In the genomic region with DNA sequence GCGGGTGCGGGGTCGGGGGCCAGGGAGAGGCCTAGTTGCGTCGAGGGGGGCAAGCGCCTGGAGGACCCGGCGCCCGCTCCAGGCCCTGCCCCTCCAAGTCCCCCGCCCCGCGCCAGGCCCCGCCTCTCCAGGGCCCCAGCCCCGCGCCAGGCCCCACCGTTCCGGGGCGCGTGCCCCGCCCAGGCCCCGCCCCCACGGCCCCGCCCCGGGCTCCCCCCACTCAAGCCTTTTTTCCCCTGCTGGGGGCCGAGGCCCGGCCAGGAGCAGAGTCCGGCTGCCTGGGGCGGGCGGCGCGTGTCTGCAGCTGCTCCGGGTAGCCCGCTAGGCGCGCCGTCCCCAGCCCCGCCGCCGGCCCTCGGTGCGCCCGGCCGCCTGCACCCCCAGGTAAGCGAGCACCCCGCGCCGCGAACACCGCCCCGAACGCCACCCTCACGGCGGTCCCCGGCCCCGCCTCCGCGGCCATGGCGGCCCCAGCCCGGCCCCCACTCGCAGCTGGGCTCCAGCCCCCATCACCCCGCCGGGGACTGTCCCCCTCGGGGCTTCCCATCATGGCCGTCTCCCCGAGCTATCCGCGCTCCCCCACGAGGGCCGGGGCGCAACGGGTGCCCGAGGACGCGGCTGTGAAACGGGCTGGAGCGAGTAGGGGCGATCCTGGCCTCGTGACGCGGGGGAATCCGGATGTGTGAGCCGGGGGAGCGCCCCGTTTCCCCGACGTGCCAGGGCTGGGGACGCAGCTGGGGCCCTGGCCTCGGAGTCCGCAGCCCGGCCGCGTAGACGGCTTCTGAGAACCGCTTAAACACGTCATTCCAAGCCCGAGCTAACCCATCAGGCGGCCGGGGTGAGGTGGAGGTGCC, we compare ENCODE assay signal across 1 cellular context.
TF ChIP-seq lines count a peak whose summit lies in the region.

A gene with protein sequence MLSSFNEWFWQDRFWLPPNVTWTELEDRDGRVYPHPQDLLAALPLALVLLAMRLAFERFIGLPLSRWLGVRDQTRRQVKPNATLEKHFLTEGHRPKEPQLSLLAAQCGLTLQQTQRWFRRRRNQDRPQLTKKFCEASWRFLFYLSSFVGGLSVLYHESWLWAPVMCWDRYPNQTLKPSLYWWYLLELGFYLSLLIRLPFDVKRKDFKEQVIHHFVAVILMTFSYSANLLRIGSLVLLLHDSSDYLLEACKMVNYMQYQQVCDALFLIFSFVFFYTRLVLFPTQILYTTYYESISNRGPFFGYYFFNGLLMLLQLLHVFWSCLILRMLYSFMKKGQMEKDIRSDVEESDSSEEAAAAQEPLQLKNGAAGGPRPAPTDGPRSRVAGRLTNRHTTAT (plus strand): TSS at position 260 of the 854 bp plus-strand sequence. CDS start 41,707 bp downstream, outside the sequence.

TF ChIP-seq in HepG2, 621 proteins besides CTCF, POLR2A, EP300 and RAD21 (continued from another document and continues in another):
- TF ChIP-seq, protein P1, sequence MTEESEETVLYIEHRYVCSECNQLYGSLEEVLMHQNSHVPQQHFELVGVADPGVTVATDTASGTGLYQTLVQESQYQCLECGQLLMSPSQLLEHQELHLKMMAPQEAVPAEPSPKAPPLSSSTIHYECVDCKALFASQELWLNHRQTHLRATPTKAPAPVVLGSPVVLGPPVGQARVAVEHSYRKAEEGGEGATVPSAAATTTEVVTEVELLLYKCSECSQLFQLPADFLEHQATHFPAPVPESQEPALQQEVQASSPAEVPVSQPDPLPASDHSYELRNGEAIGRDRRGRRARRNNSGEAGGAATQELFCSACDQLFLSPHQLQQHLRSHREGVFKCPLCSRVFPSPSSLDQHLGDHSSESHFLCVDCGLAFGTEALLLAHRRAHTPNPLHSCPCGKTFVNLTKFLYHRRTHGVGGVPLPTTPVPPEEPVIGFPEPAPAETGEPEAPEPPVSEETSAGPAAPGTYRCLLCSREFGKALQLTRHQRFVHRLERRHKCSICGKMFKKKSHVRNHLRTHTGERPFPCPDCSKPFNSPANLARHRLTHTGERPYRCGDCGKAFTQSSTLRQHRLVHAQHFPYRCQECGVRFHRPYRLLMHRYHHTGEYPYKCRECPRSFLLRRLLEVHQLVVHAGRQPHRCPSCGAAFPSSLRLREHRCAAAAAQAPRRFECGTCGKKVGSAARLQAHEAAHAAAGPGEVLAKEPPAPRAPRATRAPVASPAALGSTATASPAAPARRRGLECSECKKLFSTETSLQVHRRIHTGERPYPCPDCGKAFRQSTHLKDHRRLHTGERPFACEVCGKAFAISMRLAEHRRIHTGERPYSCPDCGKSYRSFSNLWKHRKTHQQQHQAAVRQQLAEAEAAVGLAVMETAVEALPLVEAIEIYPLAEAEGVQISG (CRISPR knock-in tag; IDR thresholded peaks at IDR 0.05) = 0 out of 2 replicates have a peak, but pooled peaks have one; percentile 36
- no peak for TF ChIP-seq GABPA (IDR thresholded peaks at IDR 0.05; ENCODE audit: low read depth, low read length)
- no peak for TF ChIP-seq GABPA (CRISPR knock-in tag; IDR thresholded peaks at IDR 0.05; ENCODE audit: low read depth)
- TF ChIP-seq TRIM24 (CRISPR knock-in tag; IDR thresholded peaks at IDR 0.05) = no peak
- TF ChIP-seq RCOR2 (CRISPR knock-in tag; IDR thresholded peaks at IDR 0.05) = no peak
- TF ChIP-seq ZNF274 (CRISPR knock-in tag; IDR thresholded peaks at IDR 0.05) = peak; percentile 63; the same call in 1 of the 2 replicates
- no peak for TF ChIP-seq FOSL1 (CRISPR knock-in tag; IDR thresholded peaks at IDR 0.05; ENCODE audit: borderline replicate concordance)
- TF ChIP-seq, protein P2, sequence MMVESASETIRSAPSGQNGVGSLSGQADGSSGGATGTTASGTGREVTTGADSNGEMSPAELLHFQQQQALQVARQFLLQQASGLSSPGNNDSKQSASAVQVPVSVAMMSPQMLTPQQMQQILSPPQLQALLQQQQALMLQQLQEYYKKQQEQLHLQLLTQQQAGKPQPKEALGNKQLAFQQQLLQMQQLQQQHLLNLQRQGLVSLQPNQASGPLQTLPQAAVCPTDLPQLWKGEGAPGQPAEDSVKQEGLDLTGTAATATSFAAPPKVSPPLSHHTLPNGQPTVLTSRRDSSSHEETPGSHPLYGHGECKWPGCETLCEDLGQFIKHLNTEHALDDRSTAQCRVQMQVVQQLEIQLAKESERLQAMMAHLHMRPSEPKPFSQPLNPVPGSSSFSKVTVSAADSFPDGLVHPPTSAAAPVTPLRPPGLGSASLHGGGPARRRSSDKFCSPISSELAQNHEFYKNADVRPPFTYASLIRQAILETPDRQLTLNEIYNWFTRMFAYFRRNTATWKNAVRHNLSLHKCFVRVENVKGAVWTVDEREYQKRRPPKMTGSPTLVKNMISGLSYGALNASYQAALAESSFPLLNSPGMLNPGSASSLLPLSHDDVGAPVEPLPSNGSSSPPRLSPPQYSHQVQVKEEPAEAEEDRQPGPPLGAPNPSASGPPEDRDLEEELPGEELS (CRISPR knock-in tag; IDR thresholded peaks at IDR 0.05) = no peak
- TF ChIP-seq ZNF563 (CRISPR knock-in tag; IDR thresholded peaks at IDR 0.05) = peak; percentile 69
- TF ChIP-seq KDM1A (CRISPR knock-in tag; IDR thresholded peaks at IDR 0.05) = no peak
- no peak for TF ChIP-seq JDP2 (CRISPR knock-in tag; IDR thresholded peaks at IDR 0.05; ENCODE audit: borderline replicate concordance)
- no peak for TF ChIP-seq ZNF564 (CRISPR knock-in tag; IDR thresholded peaks at IDR 0.05)
- no peak for TF ChIP-seq RARG (CRISPR knock-in tag; IDR thresholded peaks at IDR 0.05; ENCODE audit: low read depth)
- TF ChIP-seq EED (CRISPR knock-in tag; IDR thresholded peaks at IDR 0.05) = 0 out of 2 replicates have a peak, but pooled peaks have one; percentile 56
- TF ChIP-seq, protein P3, sequence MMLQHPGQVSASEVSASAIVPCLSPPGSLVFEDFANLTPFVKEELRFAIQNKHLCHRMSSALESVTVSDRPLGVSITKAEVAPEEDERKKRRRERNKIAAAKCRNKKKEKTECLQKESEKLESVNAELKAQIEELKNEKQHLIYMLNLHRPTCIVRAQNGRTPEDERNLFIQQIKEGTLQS (CRISPR knock-in tag; IDR thresholded peaks at IDR 0.05) = no peak
- TF ChIP-seq, protein P4, sequence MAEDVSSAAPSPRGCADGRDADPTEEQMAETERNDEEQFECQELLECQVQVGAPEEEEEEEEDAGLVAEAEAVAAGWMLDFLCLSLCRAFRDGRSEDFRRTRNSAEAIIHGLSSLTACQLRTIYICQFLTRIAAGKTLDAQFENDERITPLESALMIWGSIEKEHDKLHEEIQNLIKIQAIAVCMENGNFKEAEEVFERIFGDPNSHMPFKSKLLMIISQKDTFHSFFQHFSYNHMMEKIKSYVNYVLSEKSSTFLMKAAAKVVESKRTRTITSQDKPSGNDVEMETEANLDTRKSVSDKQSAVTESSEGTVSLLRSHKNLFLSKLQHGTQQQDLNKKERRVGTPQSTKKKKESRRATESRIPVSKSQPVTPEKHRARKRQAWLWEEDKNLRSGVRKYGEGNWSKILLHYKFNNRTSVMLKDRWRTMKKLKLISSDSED (CRISPR knock-in tag; IDR thresholded peaks at IDR 0.05) = no peak
- TF ChIP-seq, protein P5, sequence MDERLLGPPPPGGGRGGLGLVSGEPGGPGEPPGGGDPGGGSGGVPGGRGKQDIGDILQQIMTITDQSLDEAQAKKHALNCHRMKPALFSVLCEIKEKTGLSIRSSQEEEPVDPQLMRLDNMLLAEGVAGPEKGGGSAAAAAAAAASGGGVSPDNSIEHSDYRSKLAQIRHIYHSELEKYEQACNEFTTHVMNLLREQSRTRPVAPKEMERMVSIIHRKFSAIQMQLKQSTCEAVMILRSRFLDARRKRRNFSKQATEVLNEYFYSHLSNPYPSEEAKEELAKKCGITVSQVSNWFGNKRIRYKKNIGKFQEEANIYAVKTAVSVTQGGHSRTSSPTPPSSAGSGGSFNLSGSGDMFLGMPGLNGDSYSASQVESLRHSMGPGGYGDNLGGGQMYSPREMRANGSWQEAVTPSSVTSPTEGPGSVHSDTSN (CRISPR knock-in tag; IDR thresholded peaks at IDR 0.05) = no peak
- TF ChIP-seq FIP1L1 (IDR thresholded peaks at IDR 0.05; ENCODE audit: borderline replicate concordance, insufficient read depth, low read depth, low read length) = no peak
- no peak; the same call in 1 of the 2 replicates for TF ChIP-seq SP4 (CRISPR knock-in tag; IDR thresholded peaks at IDR 0.05)
- no peak for TF ChIP-seq ZC3H13 (CRISPR knock-in tag; IDR thresholded peaks at IDR 0.05)
- no peak for TF ChIP-seq MYNN (CRISPR knock-in tag; IDR thresholded peaks at IDR 0.05; ENCODE audit: low read depth)
- TF ChIP-seq ZBTB8A (CRISPR knock-in tag; IDR thresholded peaks at IDR 0.05; ENCODE audit: borderline replicate concordance, low read depth) = no peak
- no peak for TF ChIP-seq CBFB (CRISPR knock-in tag; IDR thresholded peaks at IDR 0.05)
- TF ChIP-seq ZFP62 (CRISPR knock-in tag; IDR thresholded peaks at IDR 0.05) = no peak
- no peak for TF ChIP-seq HDAC2 (CRISPR knock-in tag; IDR thresholded peaks at IDR 0.05)
- TF ChIP-seq ZNF556 (CRISPR knock-in tag; IDR thresholded peaks at IDR 0.05; ENCODE audit: borderline replicate concordance) = no peak
- TF ChIP-seq, protein P6, sequence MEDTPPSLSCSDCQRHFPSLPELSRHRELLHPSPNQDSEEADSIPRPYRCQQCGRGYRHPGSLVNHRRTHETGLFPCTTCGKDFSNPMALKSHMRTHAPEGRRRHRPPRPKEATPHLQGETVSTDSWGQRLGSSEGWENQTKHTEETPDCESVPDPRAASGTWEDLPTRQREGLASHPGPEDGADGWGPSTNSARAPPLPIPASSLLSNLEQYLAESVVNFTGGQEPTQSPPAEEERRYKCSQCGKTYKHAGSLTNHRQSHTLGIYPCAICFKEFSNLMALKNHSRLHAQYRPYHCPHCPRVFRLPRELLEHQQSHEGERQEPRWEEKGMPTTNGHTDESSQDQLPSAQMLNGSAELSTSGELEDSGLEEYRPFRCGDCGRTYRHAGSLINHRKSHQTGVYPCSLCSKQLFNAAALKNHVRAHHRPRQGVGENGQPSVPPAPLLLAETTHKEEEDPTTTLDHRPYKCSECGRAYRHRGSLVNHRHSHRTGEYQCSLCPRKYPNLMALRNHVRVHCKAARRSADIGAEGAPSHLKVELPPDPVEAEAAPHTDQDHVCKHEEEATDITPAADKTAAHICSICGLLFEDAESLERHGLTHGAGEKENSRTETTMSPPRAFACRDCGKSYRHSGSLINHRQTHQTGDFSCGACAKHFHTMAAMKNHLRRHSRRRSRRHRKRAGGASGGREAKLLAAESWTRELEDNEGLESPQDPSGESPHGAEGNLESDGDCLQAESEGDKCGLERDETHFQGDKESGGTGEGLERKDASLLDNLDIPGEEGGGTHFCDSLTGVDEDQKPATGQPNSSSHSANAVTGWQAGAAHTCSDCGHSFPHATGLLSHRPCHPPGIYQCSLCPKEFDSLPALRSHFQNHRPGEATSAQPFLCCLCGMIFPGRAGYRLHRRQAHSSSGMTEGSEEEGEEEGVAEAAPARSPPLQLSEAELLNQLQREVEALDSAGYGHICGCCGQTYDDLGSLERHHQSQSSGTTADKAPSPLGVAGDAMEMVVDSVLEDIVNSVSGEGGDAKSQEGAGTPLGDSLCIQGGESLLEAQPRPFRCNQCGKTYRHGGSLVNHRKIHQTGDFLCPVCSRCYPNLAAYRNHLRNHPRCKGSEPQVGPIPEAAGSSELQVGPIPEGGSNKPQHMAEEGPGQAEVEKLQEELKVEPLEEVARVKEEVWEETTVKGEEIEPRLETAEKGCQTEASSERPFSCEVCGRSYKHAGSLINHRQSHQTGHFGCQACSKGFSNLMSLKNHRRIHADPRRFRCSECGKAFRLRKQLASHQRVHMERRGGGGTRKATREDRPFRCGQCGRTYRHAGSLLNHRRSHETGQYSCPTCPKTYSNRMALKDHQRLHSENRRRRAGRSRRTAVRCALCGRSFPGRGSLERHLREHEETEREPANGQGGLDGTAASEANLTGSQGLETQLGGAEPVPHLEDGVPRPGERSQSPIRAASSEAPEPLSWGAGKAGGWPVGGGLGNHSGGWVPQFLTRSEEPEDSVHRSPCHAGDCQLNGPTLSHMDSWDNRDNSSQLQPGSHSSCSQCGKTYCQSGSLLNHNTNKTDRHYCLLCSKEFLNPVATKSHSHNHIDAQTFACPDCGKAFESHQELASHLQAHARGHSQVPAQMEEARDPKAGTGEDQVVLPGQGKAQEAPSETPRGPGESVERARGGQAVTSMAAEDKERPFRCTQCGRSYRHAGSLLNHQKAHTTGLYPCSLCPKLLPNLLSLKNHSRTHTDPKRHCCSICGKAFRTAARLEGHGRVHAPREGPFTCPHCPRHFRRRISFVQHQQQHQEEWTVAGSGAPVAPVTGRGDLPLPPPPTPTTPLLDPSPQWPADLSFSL (CRISPR knock-in tag; IDR thresholded peaks at IDR 0.05) = no peak
- no peak for TF ChIP-seq FOXK1 (CRISPR knock-in tag; IDR thresholded peaks at IDR 0.05; ENCODE audit: borderline replicate concordance, low read depth)
- no peak for TF ChIP-seq HCFC1 (IDR thresholded peaks at IDR 0.05; ENCODE audit: low read depth, low read length)
- TF ChIP-seq MAFG (CRISPR knock-in tag; IDR thresholded peaks at IDR 0.05) = no peak
- no peak for TF ChIP-seq SUZ12 (IDR thresholded peaks at IDR 0.05; ENCODE audit: low read depth, low read length)
- TF ChIP-seq, protein P7, sequence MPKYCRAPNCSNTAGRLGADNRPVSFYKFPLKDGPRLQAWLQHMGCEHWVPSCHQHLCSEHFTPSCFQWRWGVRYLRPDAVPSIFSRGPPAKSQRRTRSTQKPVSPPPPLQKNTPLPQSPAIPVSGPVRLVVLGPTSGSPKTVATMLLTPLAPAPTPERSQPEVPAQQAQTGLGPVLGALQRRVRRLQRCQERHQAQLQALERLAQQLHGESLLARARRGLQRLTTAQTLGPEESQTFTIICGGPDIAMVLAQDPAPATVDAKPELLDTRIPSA (CRISPR knock-in tag; IDR thresholded peaks at IDR 0.05; ENCODE audit: borderline replicate concordance) = no peak
- TF ChIP-seq ZNF839 (CRISPR knock-in tag; IDR thresholded peaks at IDR 0.05; ENCODE audit: borderline replicate concordance) = no peak
- no peak for TF ChIP-seq ZBTB20 (CRISPR knock-in tag; IDR thresholded peaks at IDR 0.05; ENCODE audit: borderline replicate concordance, low read depth)
- TF ChIP-seq KLF16 (CRISPR knock-in tag; IDR thresholded peaks at IDR 0.05) = no peak; a peak in 1 of 4 replicates
- no peak for TF ChIP-seq NCOR1 (IDR thresholded peaks at IDR 0.05; ENCODE audit: borderline replicate concordance, low read length)
- no peak for TF ChIP-seq KLF13 (CRISPR knock-in tag; IDR thresholded peaks at IDR 0.05)
- TF ChIP-seq ZNF749 (CRISPR knock-in tag; IDR thresholded peaks at IDR 0.05; ENCODE audit: borderline replicate concordance) = 0 out of 2 replicates have a peak, but pooled peaks have one; percentile 34
- no peak for TF ChIP-seq NCOA2 (CRISPR knock-in tag; IDR thresholded peaks at IDR 0.05)
- TF ChIP-seq, protein P8, sequence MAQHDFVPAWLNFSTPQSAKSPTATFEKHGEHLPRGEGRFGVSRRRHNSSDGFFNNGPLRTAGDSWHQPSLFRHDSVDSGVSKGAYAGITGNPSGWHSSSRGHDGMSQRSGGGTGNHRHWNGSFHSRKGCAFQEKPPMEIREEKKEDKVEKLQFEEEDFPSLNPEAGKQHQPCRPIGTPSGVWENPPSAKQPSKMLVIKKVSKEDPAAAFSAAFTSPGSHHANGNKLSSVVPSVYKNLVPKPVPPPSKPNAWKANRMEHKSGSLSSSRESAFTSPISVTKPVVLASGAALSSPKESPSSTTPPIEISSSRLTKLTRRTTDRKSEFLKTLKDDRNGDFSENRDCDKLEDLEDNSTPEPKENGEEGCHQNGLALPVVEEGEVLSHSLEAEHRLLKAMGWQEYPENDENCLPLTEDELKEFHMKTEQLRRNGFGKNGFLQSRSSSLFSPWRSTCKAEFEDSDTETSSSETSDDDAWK (CRISPR knock-in tag; IDR thresholded peaks at IDR 0.05) = no peak
- TF ChIP-seq ZNF224 (CRISPR knock-in tag; IDR thresholded peaks at IDR 0.05) = no peak
